Comparison of ENCODE assay signal across 2 cellular contexts in genomic region chr7:87140271-87140748, GRCh38.
TF ChIP-seq lines count a peak whose summit lies in the region.

No MANE protein-coding gene starts in this region.

TF ChIP-seq in SK-N-SH treated with all-trans-retinoic acid at 6 μM for 48 hours, 23 proteins besides CTCF, POLR2A, EP300 and RAD21 (continued from another document):
- TF ChIP-seq PATZ1 (CRISPR knock-in tag; IDR thresholded peaks at IDR 0.05; ENCODE audit: borderline replicate concordance) (no peak), CSDC2 (CRISPR knock-in tag; IDR thresholded peaks at IDR 0.05) (no peak)
- TF ChIP-seq, protein P1, sequence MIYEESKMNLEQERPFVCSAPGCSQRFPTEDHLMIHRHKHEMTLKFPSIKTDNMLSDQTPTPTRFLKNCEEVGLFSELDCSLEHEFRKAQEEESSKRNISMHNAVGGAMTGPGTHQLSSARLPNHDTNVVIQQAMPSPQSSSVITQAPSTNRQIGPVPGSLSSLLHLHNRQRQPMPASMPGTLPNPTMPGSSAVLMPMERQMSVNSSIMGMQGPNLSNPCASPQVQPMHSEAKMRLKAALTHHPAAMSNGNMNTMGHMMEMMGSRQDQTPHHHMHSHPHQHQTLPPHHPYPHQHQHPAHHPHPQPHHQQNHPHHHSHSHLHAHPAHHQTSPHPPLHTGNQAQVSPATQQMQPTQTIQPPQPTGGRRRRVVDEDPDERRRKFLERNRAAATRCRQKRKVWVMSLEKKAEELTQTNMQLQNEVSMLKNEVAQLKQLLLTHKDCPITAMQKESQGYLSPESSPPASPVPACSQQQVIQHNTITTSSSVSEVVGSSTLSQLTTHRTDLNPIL (CRISPR knock-in tag; IDR thresholded peaks at IDR 0.05; ENCODE audit: low read depth) = no peak

TF ChIP-seq in SK-N-SH, 30 proteins besides CTCF, POLR2A, EP300 and RAD21 (continued from another document):
- TF ChIP-seq REST (IDR thresholded peaks at IDR 0.05; ENCODE audit: low read depth, low read length) (no peak), CHD2 (IDR thresholded peaks at IDR 0.05; ENCODE audit: low read length, partially characterized antibody) (no peak), NFIC (IDR thresholded peaks at IDR 0.05; ENCODE audit: borderline replicate concordance) (no peak), TAF1 (IDR thresholded peaks at IDR 0.05; ENCODE audit: borderline replicate concordance, low read depth, low read length) (no peak), USF2 (IDR thresholded peaks at IDR 0.05; ENCODE audit: borderline replicate concordance, low read depth, low read length) (no peak), RCOR1 (IDR thresholded peaks at IDR 0.05; ENCODE audit: low read length) (no peak)
- TF ChIP-seq, protein P2, sequence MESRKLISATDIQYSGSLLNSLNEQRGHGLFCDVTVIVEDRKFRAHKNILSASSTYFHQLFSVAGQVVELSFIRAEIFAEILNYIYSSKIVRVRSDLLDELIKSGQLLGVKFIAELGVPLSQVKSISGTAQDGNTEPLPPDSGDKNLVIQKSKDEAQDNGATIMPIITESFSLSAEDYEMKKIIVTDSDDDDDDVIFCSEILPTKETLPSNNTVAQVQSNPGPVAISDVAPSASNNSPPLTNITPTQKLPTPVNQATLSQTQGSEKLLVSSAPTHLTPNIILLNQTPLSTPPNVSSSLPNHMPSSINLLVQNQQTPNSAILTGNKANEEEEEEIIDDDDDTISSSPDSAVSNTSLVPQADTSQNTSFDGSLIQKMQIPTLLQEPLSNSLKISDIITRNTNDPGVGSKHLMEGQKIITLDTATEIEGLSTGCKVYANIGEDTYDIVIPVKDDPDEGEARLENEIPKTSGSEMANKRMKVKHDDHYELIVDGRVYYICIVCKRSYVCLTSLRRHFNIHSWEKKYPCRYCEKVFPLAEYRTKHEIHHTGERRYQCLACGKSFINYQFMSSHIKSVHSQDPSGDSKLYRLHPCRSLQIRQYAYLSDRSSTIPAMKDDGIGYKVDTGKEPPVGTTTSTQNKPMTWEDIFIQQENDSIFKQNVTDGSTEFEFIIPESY (IDR thresholded peaks at IDR 0.05; ENCODE audit: borderline replicate concordance, low read depth) = no peak
- TF ChIP-seq, protein P3, sequence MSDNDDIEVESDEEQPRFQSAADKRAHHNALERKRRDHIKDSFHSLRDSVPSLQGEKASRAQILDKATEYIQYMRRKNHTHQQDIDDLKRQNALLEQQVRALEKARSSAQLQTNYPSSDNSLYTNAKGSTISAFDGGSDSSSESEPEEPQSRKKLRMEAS (IDR thresholded peaks at IDR 0.05; ENCODE audit: low read depth) = no peak
- TF ChIP-seq, protein P4, sequence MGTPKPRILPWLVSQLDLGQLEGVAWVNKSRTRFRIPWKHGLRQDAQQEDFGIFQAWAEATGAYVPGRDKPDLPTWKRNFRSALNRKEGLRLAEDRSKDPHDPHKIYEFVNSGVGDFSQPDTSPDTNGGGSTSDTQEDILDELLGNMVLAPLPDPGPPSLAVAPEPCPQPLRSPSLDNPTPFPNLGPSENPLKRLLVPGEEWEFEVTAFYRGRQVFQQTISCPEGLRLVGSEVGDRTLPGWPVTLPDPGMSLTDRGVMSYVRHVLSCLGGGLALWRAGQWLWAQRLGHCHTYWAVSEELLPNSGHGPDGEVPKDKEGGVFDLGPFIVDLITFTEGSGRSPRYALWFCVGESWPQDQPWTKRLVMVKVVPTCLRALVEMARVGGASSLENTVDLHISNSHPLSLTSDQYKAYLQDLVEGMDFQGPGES (IDR thresholded peaks at IDR 0.05; ENCODE audit: low read depth, low read length) = no peak
- TF ChIP-seq, protein P5, sequence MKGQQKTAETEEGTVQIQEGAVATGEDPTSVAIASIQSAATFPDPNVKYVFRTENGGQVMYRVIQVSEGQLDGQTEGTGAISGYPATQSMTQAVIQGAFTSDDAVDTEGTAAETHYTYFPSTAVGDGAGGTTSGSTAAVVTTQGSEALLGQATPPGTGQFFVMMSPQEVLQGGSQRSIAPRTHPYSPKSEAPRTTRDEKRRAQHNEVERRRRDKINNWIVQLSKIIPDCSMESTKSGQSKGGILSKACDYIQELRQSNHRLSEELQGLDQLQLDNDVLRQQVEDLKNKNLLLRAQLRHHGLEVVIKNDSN (IDR thresholded peaks at IDR 0.05; ENCODE audit: borderline replicate concordance, low read depth) = no peak
TF ChIP-seq in SK-N-SH: peak in this region for 0.
